33 cellular contexts compared by ENCODE assay signal in the genomic region with DNA sequence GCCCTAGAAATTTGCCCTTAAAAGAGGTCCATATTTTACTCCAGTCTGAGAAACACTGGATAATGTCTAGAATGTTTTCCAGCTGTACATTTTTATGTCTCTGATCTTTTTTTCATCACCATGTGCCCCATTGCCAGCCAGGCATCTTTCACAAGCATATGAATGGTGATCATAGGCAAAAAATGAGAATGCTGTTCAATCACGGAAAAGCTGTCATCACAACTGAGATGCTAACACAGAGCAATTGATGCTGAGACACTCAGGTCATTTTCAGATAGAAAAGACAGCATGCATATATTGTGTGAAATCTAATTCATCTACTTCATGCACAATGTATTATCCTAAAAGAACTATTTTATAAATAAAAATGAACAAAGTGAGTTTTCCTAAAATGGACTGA. TPM values are rescaled to one million over a fixed set of nuclear protein-coding genes. Genes with fewer than 3 reads are reported as not detected.
"Had no signal": no experiment of that assay in that cellular context is flagged by ENCODE, and none has a peak within 500 bp of the region (broad histone marks: within the 10 kb centered on the region; RNA-seq: fewer than 3 reads in every experiment).

No MANE protein-coding gene starts in this region.

- H3K4me3 ChIP-seq: adrenal gland, body of pancreas, breast epithelium had no signal

- H3K27me3 Mint-ChIP-seq: activated B cell treated with CpG ODN at 0.5 μM for 24 hours had no signal

- ATAC-seq: activated CD8-positive, alpha-beta T cell treated with anti-CD3 and anti-CD28 coated beads for 36 hours; activated naive CD4-positive, alpha-beta T cell treated with anti-CD3 and anti-CD28 coated beads, Interleukin-2, amount 50 U/mL, for 72 hours; activated T-cell treated with anti-CD3 and anti-CD28 coated beads, Interleukin-2, amount 50 U/mL, for 4 hours; body of pancreas had no signal

- H3K27ac Mint-ChIP-seq: activated CD4-positive, alpha-beta memory T cell treated with anti-CD3 and anti-CD28 coated beads for 36 hours; activated CD4-positive, alpha-beta T cell treated with anti-CD3 and anti-CD28 coated beads, Interleukin-2, amount 10 ng/mL, durations not matched to agents 24 days and 14 days; activated CD8-positive, alpha-beta T cell treated with anti-CD3 and anti-CD28 coated beads for 36 hours; activated naive CD4-positive, alpha-beta T cell treated with anti-CD3 and anti-CD28 coated beads, Interleukin-2, amount 50 U/mL, for 72 hours; activated naive CD8-positive, alpha-beta T cell treated with anti-CD3 and anti-CD28 coated beads for 36 hours; activated T-helper 2 cell treated with anti-CD3 and anti-CD28 coated beads, Interferon-gamma antibody, Interleukin-2, Interleukin-4, amounts not matched to agents 10 μg/mL and 5 μg/mL and 100 μg/mL, durations not matched to agents 14 hours and 24 hours and 36 hours; T-helper 1 cell treated with Interleukin-12 subunit alpha and Interleukin-12 subunit beta and Interleukin-4 antibody, amounts not matched to agents 30 μg/mL and 1 μg/mL, for 36 hours; T-helper 2 cell treated with Interferon-gamma antibody and Interleukin-4, amounts not matched to agents 5 μg/mL and 100 μg/mL, for 36 hours had no signal

- DNase-seq: activated B cell treated with CpG ODN at 0.5 μM for 24 hours; activated CD4-positive, alpha-beta memory T cell treated with anti-CD3 and anti-CD28 coated beads for 36 hours; activated CD4-positive, alpha-beta T cell treated with anti-CD3 and anti-CD28 coated beads for 4 hours; activated CD4-positive, alpha-beta T cell treated with anti-CD3 and anti-CD28 coated beads, Interleukin-2, amount 10 ng/mL, durations not matched to agents 24 days and 14 days; activated CD4-positive, alpha-beta T cell treated with anti-CD3 and anti-CD28 coated beads, Interleukin-2, amount 50 U/mL, for 1 hour; activated CD4-positive, alpha-beta T cell treated with anti-CD3 and anti-CD28 coated beads, Interleukin-2, amount 50 U/mL, for 4 hours; activated CD4-positive, CD25-positive, alpha-beta regulatory T cell treated with anti-CD3 and anti-CD28 coated beads, Interleukin-2, amount 50 U/mL, for 72 hours; activated CD8-positive, alpha-beta memory T cell treated with anti-CD3 and anti-CD28 coated beads, Interleukin-2, amount 50 U/mL, for 4 hours; activated CD8-positive, alpha-beta T cell treated with anti-CD3 and anti-CD28 coated beads for 36 hours; activated effector memory CD4-positive, alpha-beta T cell treated with Interleukin-2 at 50 U/mL for 16 hours; activated gamma-delta T cell; activated naive CD4-positive, alpha-beta T cell treated with anti-CD3 and anti-CD28 coated beads, Interleukin-2, amount 50 U/mL, for 16 hours; activated naive CD4-positive, alpha-beta T cell treated with Interleukin-2 at 50 U/mL for 16 hours; activated naive CD8-positive, alpha-beta T cell treated with anti-CD3 and anti-CD28 coated beads for 36 hours; activated T-cell treated with anti-CD3 and anti-CD28 coated beads for 4 hours; activated T-cell treated with anti-CD3 and anti-CD28 coated beads, Interleukin-2, amount 50 U/mL, for 1 hour; activated T-cell treated with anti-CD3 and anti-CD28 coated beads, Interleukin-2, amount 50 U/mL, for 4 hours; adrenal gland; amniotic stem cell; aorta; body of pancreas; brain microvascular endothelial cell; central memory CD4-positive, alpha-beta T cell; T-helper 2 cell; T-helper 9 cell had no signal

- H3K36me3 ChIP-seq: adrenal gland, brain microvascular endothelial cell, breast epithelium had no signal

- H3K27me3 ChIP-seq: adrenal gland, body of pancreas, brain microvascular endothelial cell, breast epithelium had no signal

- H3K4me1 ChIP-seq: adrenal gland, body of pancreas, breast epithelium had no signal

- H3K9me3 ChIP-seq: adrenal gland, body of pancreas, breast epithelium had no signal

- H3K4me3 Mint-ChIP-seq: activated CD4-positive, alpha-beta memory T cell treated with anti-CD3 and anti-CD28 coated beads for 36 hours; activated CD4-positive, alpha-beta T cell treated with anti-CD3 and anti-CD28 coated beads, Interleukin-2, amount 10 ng/mL, durations not matched to agents 24 days and 14 days; activated CD8-positive, alpha-beta T cell treated with anti-CD3 and anti-CD28 coated beads for 36 hours; activated naive CD8-positive, alpha-beta T cell treated with anti-CD3 and anti-CD28 coated beads for 36 hours; activated T-cell treated with anti-CD3 and anti-CD28 coated beads, Interleukin-2, amount 50 U/mL, for 4 hours; T-helper 1 cell treated with Interleukin-12 subunit alpha and Interleukin-12 subunit beta and Interleukin-4 antibody, amounts not matched to agents 30 μg/mL and 1 μg/mL, for 36 hours; T-helper 2 cell treated with Interferon-gamma antibody and Interleukin-4, amounts not matched to agents 5 μg/mL and 100 μg/mL, for 36 hours had no signal

- H3K4me1 Mint-ChIP-seq: activated CD4-positive, alpha-beta T cell treated with anti-CD3 and anti-CD28 coated beads, Interleukin-2, amount 10 ng/mL, durations not matched to agents 24 days and 14 days had no signal

- H3K27ac ChIP-seq: adrenal gland, body of pancreas, brain microvascular endothelial cell, breast epithelium, VCaP had no signal

- H3K9me3 Mint-ChIP-seq: activated B cell treated with CpG ODN at 0.5 μM for 24 hours; activated CD4-positive, alpha-beta memory T cell treated with anti-CD3 and anti-CD28 coated beads for 36 hours; activated CD4-positive, alpha-beta T cell treated with anti-CD3 and anti-CD28 coated beads, Interleukin-2, amount 10 ng/mL, durations not matched to agents 24 days and 14 days; activated CD8-positive, alpha-beta T cell treated with anti-CD3 and anti-CD28 coated beads for 36 hours; activated naive CD4-positive, alpha-beta T cell treated with anti-CD3 and anti-CD28 coated beads, Interleukin-2, amount 50 U/mL, for 72 hours; activated naive CD8-positive, alpha-beta T cell treated with anti-CD3 and anti-CD28 coated beads for 36 hours; activated T-cell treated with anti-CD3 and anti-CD28 coated beads, Interleukin-2, amount 50 U/mL, for 4 hours; activated T-helper 2 cell treated with anti-CD3 and anti-CD28 coated beads, Interferon-gamma antibody, Interleukin-2, Interleukin-4, amounts not matched to agents 10 μg/mL and 5 μg/mL and 100 μg/mL, durations not matched to agents 14 hours and 24 hours and 36 hours; T-helper 1 cell treated with Interleukin-12 subunit alpha and Interleukin-12 subunit beta and Interleukin-4 antibody, amounts not matched to agents 30 μg/mL and 1 μg/mL, for 36 hours; T-helper 2 cell treated with Interferon-gamma antibody and Interleukin-4, amounts not matched to agents 5 μg/mL and 100 μg/mL, for 36 hours had no signal

RNA-seq across cellular contexts. Expression of gene CGA, which starts 41.6 kb away (rescaled TPM):
- total RNA-seq: activated B cell treated with CpG ODN at 0.5 μM for 24 hours; activated CD4-positive, alpha-beta memory T cell treated with anti-CD3 and anti-CD28 coated beads for 36 hours; activated CD4-positive, alpha-beta T cell treated with anti-CD3 and anti-CD28 coated beads, Interleukin-2, amount 10 ng/mL, durations not matched to agents 24 days and 14 days; activated CD8-positive, alpha-beta memory T cell treated with anti-CD3 and anti-CD28 coated beads for 36 hours; activated CD8-positive, alpha-beta T cell treated with anti-CD3 and anti-CD28 coated beads for 36 hours; activated naive CD4-positive, alpha-beta T cell treated with anti-CD3 and anti-CD28 coated beads, Interleukin-2, amount 50 U/mL, for 72 hours; activated naive CD8-positive, alpha-beta T cell treated with anti-CD3 and anti-CD28 coated beads for 36 hours; activated T-cell treated with anti-CD3 and anti-CD28 coated beads, Interleukin-2, amount 50 U/mL, for 4 hours; aorta; body of pancreas; breast epithelium; cardiac septum had no signal
- polyA plus RNA-seq: aorta had no signal
